Comparison of ENCODE assay signal across 23 cellular contexts in genomic region chr15:65095747-65096104, GRCh38. TPM values are rescaled to one million over a fixed set of nuclear protein-coding genes. Genes with fewer than 3 reads are reported as not detected.
"Had no signal": no experiment of that assay in that cellular context is flagged by ENCODE, and none has a peak within 500 bp of the region (broad histone marks: within the 10 kb centered on the region; RNA-seq: fewer than 3 reads in every experiment).

No MANE protein-coding gene starts in this region.

- H3K4me1 ChIP-seq: breast epithelium, foreskin keratinocyte, pancreas, suprapubic skin had no signal

- ATAC-seq: foreskin keratinocyte, pancreas, psoas muscle, T-helper 17 cell had no signal

- H3K9me3 ChIP-seq: breast epithelium, left ventricle myocardium inferior, neutrophil, pancreas, psoas muscle, suprapubic skin had no signal

- H3K27ac ChIP-seq: foreskin keratinocyte, left ventricle myocardium inferior, neutrophil, pancreas, psoas muscle, SK-N-MC, skin epidermis, suprapubic skin had no signal

- DNase-seq: activated CD4-positive, alpha-beta memory T cell treated with anti-CD3 and anti-CD28 coated beads for 36 hours; activated CD4-positive, alpha-beta T cell treated with anti-CD3 and anti-CD28 coated beads for 48 hours; activated naive CD4-positive, alpha-beta T cell treated with anti-CD3 and anti-CD28 coated beads, Interleukin-2, amount 10 ng/mL, durations not matched to agents 7 days and 5 days; aorta; cortex of kidney; foreskin keratinocyte; kidney glomerular epithelial cell; left ventricle myocardium inferior; mammary epithelial cell; psoas muscle; right cardiac atrium; stimulated activated CD4-positive, alpha-beta T cell treated with anti-CD3 and anti-CD28 coated beads, Interleukin-1b, Interleukin-23, amount 100 ng/mL, for 48 hours; SW 1271; T-helper 17 cell had no signal

- H3K4me3 ChIP-seq: breast epithelium, left ventricle myocardium inferior, pancreas, psoas muscle, SK-N-MC, skin epidermis, suprapubic skin had no signal

- FAIRE-seq: endometrium, pancreas had no signal

- H3K27me3 ChIP-seq: breast epithelium, foreskin keratinocyte, neutrophil, pancreas, suprapubic skin had no signal

RNA-seq across cellular contexts. Expression of gene KBTBD13, which starts 19.2 kb away (rescaled TPM):
- total RNA-seq: activated CD4-positive, alpha-beta memory T cell treated with anti-CD3 and anti-CD28 coated beads for 36 hours; epithelial cell of proximal tubule; foreskin keratinocyte; mammary epithelial cell; pancreas; suprapubic skin; T-helper 17 cell had no signal

RNA-seq across cellular contexts. Expression of gene RASL12, which starts 27.9 kb away (rescaled TPM):
- total RNA-seq: activated CD4-positive, alpha-beta memory T cell treated with anti-CD3 and anti-CD28 coated beads for 36 hours; epithelial cell of proximal tubule; foreskin keratinocyte; mammary epithelial cell; T-helper 17 cell had no signal

RNA-seq across cellular contexts. Expression of gene SLC51B, which starts 50.5 kb away (rescaled TPM):
- total RNA-seq: activated CD4-positive, alpha-beta memory T cell treated with anti-CD3 and anti-CD28 coated beads for 36 hours; aorta; breast epithelium; epithelial cell of proximal tubule; foreskin keratinocyte; left ventricle myocardium inferior; mammary epithelial cell; myocyte; psoas muscle; right cardiac atrium; T-helper 17 cell had no signal
